In the genomic region with DNA sequence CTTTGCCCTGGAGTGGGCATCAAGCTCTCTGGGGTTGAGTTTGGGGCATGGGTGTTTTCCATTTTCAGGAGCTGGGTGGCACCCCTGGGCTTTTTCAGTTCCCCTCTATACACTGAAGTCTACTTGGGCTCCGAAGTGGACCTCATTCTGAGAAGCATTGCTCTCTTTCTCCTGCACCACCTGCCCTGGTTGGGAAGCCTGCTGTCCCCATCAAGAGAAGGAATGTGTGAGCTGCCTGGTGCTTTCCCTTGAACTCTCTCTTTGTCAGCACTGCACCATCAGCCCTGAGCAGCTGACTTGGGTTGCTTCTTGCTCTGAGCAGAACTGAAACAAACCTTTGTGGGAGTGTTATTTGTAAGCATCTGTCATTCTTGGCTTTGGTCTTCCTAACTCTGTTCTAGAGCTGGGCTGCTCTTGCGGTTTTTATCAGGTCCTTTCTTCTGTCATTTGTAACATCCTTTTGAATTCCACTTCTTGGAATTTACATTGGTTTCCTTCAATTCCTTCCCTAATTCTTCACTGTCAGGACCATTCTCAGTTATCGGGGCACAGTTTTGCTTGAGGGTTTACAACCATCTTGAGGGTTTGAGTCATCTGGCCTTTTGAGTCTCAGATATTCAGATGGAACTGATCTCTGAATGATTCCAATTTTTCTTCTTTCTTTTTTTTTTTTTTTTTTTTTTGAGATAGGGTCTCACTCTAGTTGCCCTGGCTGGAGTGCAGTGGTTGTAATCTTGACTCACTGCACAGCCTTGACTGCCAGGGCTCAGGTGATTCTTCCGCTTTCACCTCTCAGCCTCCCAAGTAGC, we compare ENCODE assay signal across 1 cellular context.
A peak's percentile ranks its signal among the peaks of the same experiment; 100 is the strongest.
TF ChIP-seq lines count a peak whose summit lies in the region.

No MANE protein-coding gene starts in this region.

TF ChIP-seq in GM12878, 131 proteins besides CTCF, POLR2A, EP300 and RAD21 (continued from another document):
- TF ChIP-seq, protein P1, sequence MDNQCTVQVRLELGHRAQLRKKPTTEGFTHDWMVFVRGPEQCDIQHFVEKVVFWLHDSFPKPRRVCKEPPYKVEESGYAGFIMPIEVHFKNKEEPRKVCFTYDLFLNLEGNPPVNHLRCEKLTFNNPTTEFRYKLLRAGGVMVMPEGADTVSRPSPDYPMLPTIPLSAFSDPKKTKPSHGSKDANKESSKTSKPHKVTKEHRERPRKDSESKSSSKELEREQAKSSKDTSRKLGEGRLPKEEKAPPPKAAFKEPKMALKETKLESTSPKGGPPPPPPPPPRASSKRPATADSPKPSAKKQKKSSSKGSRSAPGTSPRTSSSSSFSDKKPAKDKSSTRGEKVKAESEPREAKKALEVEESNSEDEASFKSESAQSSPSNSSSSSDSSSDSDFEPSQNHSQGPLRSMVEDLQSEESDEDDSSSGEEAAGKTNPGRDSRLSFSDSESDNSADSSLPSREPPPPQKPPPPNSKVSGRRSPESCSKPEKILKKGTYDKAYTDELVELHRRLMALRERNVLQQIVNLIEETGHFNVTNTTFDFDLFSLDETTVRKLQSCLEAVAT (IDR thresholded peaks at IDR 0.05), result peak; percentile 93
- TF ChIP-seq, protein P2, sequence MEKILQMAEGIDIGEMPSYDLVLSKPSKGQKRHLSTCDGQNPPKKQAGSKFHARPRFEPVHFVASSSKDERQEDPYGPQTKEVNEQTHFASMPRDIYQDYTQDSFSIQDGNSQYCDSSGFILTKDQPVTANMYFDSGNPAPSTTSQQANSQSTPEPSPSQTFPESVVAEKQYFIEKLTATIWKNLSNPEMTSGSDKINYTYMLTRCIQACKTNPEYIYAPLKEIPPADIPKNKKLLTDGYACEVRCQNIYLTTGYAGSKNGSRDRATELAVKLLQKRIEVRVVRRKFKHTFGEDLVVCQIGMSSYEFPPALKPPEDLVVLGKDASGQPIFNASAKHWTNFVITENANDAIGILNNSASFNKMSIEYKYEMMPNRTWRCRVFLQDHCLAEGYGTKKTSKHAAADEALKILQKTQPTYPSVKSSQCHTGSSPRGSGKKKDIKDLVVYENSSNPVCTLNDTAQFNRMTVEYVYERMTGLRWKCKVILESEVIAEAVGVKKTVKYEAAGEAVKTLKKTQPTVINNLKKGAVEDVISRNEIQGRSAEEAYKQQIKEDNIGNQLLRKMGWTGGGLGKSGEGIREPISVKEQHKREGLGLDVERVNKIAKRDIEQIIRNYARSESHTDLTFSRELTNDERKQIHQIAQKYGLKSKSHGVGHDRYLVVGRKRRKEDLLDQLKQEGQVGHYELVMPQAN (conservative IDR thresholded peaks at IDR 0.05), result no peak
- TF ChIP-seq ATF7 (IDR thresholded peaks at IDR 0.05; ENCODE audit: low read depth), result peak; percentile 24; the same call in 1 of the 2 replicates
- peak; percentile 75 for TF ChIP-seq RAD51 (IDR thresholded peaks at IDR 0.05)
- TF ChIP-seq STAT1 (conservative IDR thresholded peaks at IDR 0.05), result no peak
- no peak for TF ChIP-seq TCF7 (IDR thresholded peaks at IDR 0.05; ENCODE audit: borderline replicate concordance)
- TF ChIP-seq, protein P3, sequence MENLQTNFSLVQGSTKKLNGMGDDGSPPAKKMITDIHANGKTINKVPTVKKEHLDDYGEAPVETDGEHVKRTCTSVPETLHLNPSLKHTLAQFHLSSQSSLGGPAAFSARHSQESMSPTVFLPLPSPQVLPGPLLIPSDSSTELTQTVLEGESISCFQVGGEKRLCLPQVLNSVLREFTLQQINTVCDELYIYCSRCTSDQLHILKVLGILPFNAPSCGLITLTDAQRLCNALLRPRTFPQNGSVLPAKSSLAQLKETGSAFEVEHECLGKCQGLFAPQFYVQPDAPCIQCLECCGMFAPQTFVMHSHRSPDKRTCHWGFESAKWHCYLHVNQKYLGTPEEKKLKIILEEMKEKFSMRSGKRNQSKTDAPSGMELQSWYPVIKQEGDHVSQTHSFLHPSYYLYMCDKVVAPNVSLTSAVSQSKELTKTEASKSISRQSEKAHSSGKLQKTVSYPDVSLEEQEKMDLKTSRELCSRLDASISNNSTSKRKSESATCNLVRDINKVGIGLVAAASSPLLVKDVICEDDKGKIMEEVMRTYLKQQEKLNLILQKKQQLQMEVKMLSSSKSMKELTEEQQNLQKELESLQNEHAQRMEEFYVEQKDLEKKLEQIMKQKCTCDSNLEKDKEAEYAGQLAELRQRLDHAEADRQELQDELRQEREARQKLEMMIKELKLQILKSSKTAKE (IDR thresholded peaks at IDR 0.05; ENCODE audit: low read depth, poor library complexity, severe bottlenecking), result peak; percentile 53
- TF ChIP-seq CREB1 (IDR thresholded peaks at IDR 0.05; ENCODE audit: low read depth), result peak; percentile 15; the same call in 1 of the 2 replicates
- TF ChIP-seq, protein P4, sequence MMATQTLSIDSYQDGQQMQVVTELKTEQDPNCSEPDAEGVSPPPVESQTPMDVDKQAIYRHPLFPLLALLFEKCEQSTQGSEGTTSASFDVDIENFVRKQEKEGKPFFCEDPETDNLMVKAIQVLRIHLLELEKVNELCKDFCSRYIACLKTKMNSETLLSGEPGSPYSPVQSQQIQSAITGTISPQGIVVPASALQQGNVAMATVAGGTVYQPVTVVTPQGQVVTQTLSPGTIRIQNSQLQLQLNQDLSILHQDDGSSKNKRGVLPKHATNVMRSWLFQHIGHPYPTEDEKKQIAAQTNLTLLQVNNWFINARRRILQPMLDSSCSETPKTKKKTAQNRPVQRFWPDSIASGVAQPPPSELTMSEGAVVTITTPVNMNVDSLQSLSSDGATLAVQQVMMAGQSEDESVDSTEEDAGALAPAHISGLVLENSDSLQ (IDR thresholded peaks at IDR 0.05), result peak; percentile 76
- peak; percentile 42; the same call in 1 of the 2 replicates for TF ChIP-seq PAX5 (IDR thresholded peaks at IDR 0.05; ENCODE audit: borderline replicate concordance, low read depth, low read length)
- peak; percentile 93 to 95 for TF ChIP-seq IKZF2 (IDR thresholded peaks at IDR 0.05)
- TF ChIP-seq NRF1 (conservative IDR thresholded peaks at IDR 0.05; ENCODE audit: low read depth, low read length), result no peak
- TF ChIP-seq SMC3 (IDR thresholded peaks at IDR 0.05; ENCODE audit: borderline replicate concordance, low read length), result no peak
- TF ChIP-seq CBX5 (IDR thresholded peaks at IDR 0.05; ENCODE audit: low read depth), result no peak
- no peak for TF ChIP-seq SUPT20H (IDR thresholded peaks at IDR 0.05; ENCODE audit: borderline replicate concordance, control insufficient read depth, low read depth, low read length)
- TF ChIP-seq LARP7 (IDR thresholded peaks at IDR 0.05), result no peak
- peak; percentile 89 for TF ChIP-seq IKZF1 (conservative IDR thresholded peaks at IDR 0.05)
- TF ChIP-seq NFIC (IDR thresholded peaks at IDR 0.05; ENCODE audit: low read depth, low read length), result peak; percentile 83
- TF ChIP-seq RCOR1 (conservative IDR thresholded peaks at IDR 0.05; ENCODE audit: low read depth, low read length), result 0 out of 2 replicates have a peak, but pooled peaks have one; percentile 36
- peak; percentile 73 for TF ChIP-seq JUNB (IDR thresholded peaks at IDR 0.05)
- 0 out of 2 replicates have a peak, but pooled peaks have one; percentile 38 for TF ChIP-seq CHD2 (IDR thresholded peaks at IDR 0.05; ENCODE audit: borderline replicate concordance, low read depth, low read length)
- TF ChIP-seq, protein P5, sequence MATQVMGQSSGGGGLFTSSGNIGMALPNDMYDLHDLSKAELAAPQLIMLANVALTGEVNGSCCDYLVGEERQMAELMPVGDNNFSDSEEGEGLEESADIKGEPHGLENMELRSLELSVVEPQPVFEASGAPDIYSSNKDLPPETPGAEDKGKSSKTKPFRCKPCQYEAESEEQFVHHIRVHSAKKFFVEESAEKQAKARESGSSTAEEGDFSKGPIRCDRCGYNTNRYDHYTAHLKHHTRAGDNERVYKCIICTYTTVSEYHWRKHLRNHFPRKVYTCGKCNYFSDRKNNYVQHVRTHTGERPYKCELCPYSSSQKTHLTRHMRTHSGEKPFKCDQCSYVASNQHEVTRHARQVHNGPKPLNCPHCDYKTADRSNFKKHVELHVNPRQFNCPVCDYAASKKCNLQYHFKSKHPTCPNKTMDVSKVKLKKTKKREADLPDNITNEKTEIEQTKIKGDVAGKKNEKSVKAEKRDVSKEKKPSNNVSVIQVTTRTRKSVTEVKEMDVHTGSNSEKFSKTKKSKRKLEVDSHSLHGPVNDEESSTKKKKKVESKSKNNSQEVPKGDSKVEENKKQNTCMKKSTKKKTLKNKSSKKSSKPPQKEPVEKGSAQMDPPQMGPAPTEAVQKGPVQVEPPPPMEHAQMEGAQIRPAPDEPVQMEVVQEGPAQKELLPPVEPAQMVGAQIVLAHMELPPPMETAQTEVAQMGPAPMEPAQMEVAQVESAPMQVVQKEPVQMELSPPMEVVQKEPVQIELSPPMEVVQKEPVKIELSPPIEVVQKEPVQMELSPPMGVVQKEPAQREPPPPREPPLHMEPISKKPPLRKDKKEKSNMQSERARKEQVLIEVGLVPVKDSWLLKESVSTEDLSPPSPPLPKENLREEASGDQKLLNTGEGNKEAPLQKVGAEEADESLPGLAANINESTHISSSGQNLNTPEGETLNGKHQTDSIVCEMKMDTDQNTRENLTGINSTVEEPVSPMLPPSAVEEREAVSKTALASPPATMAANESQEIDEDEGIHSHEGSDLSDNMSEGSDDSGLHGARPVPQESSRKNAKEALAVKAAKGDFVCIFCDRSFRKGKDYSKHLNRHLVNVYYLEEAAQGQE (IDR thresholded peaks at IDR 0.05; ENCODE audit: low read depth, low read length), result no peak
- TF ChIP-seq CEBPB (IDR thresholded peaks at IDR 0.05; ENCODE audit: borderline replicate concordance in 1 of 2, low read depth in 2 of 2, low read length in 2 of 2), result 0 out of 4 replicates have a peak, but pooled peaks of 1 of the 2 experiments have one; percentile 38
- peak; percentile 85 for TF ChIP-seq DPF2 (IDR thresholded peaks at IDR 0.05)
- TF ChIP-seq ASH2L (IDR thresholded peaks at IDR 0.05; ENCODE audit: borderline replicate concordance, low read depth), result no peak
- TF ChIP-seq, protein P6, sequence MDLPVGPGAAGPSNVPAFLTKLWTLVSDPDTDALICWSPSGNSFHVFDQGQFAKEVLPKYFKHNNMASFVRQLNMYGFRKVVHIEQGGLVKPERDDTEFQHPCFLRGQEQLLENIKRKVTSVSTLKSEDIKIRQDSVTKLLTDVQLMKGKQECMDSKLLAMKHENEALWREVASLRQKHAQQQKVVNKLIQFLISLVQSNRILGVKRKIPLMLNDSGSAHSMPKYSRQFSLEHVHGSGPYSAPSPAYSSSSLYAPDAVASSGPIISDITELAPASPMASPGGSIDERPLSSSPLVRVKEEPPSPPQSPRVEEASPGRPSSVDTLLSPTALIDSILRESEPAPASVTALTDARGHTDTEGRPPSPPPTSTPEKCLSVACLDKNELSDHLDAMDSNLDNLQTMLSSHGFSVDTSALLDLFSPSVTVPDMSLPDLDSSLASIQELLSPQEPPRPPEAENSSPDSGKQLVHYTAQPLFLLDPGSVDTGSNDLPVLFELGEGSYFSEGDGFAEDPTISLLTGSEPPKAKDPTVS (IDR thresholded peaks at IDR 0.05; ENCODE audit: low read depth, low read length), result no peak
- peak; percentile 67 for TF ChIP-seq MTA2 (IDR thresholded peaks at IDR 0.05; ENCODE audit: low read depth)
- TF ChIP-seq ZNF384 (IDR thresholded peaks at IDR 0.05; ENCODE audit: borderline replicate concordance, low read depth, low read length), result 0 out of 2 replicates have a peak, but pooled peaks have one; percentile 10
- TF ChIP-seq POU2F2 (IDR thresholded peaks at IDR 0.05; ENCODE audit: borderline replicate concordance, low read depth, low read length), result no peak
- peak; percentile 49 to 59; a peak in 2 of 4 replicates for TF ChIP-seq BHLHE40 (IDR thresholded peaks at IDR 0.05; ENCODE audit: borderline replicate concordance in 1 of 2, low read depth in 2 of 2, low read length in 1 of 2)
- TF ChIP-seq CHD1 (IDR thresholded peaks at IDR 0.05; ENCODE audit: low read depth, low read length), result no peak
- TF ChIP-seq, protein P7, sequence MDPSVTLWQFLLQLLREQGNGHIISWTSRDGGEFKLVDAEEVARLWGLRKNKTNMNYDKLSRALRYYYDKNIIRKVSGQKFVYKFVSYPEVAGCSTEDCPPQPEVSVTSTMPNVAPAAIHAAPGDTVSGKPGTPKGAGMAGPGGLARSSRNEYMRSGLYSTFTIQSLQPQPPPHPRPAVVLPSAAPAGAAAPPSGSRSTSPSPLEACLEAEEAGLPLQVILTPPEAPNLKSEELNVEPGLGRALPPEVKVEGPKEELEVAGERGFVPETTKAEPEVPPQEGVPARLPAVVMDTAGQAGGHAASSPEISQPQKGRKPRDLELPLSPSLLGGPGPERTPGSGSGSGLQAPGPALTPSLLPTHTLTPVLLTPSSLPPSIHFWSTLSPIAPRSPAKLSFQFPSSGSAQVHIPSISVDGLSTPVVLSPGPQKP (IDR thresholded peaks at IDR 0.05; ENCODE audit: low read depth, low read length), result no peak
- TF ChIP-seq MYC (IDR thresholded peaks at IDR 0.05; ENCODE audit: insufficient read depth, insufficient read length, insufficient replicate concordance, low read length, severe bottlenecking), result no peak
- TF ChIP-seq, protein P8, sequence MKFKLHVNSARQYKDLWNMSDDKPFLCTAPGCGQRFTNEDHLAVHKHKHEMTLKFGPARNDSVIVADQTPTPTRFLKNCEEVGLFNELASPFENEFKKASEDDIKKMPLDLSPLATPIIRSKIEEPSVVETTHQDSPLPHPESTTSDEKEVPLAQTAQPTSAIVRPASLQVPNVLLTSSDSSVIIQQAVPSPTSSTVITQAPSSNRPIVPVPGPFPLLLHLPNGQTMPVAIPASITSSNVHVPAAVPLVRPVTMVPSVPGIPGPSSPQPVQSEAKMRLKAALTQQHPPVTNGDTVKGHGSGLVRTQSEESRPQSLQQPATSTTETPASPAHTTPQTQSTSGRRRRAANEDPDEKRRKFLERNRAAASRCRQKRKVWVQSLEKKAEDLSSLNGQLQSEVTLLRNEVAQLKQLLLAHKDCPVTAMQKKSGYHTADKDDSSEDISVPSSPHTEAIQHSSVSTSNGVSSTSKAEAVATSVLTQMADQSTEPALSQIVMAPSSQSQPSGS (IDR thresholded peaks at IDR 0.05; ENCODE audit: low read length), result 0 out of 2 replicates have a peak, but pooled peaks have one; percentile 34
- TF ChIP-seq WRNIP1 (IDR thresholded peaks at IDR 0.05; ENCODE audit: borderline replicate concordance, low read depth, low read length), result no peak
